ENCODE assay signal across 1 cellular context in the genomic region with DNA sequence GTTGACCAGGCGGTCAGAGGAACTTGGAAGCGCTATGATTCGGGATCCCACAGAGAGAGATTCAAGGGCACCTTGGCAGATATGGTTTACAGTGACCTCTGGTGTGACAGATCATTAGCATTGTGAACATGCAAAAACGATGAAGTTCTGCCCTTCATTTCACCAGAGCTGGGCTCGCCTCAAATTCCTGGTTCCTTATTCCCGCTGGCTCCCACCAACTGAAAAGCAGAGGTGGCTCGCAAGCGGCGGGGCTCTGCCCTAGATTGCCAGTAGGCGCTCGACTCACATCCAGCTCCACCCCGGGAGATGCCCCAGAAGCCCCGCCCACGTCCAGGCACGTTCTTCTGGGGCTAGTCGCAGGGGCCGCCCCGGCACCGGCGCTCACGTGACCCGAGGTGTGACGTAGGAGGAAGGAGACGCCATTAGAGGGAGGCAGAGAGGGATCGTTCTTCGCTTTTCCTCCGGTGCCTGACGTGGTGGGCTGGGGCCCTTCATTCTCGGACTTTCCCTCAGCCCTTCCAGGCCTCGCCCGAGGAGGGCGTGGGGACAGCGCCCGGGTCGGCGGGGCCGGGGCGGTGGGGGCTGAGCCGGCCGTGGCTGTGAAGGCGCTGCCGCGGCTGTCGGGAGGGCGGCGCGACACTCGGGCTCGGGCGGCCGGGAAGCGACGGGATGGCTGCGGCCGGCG.
TF ChIP-seq lines count a peak whose summit lies in the region.

A gene with protein sequence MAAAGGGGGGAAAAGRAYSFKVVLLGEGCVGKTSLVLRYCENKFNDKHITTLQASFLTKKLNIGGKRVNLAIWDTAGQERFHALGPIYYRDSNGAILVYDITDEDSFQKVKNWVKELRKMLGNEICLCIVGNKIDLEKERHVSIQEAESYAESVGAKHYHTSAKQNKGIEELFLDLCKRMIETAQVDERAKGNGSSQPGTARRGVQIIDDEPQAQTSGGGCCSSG (plus strand): TSS at position 403 of the 685 bp plus-strand sequence. CDS start 267 bp downstream, at position 670.

TF ChIP-seq in HepG2, 621 proteins besides CTCF, POLR2A, EP300 and RAD21 (continued from another document and continues in another):
- TF ChIP-seq ZBTB34 (CRISPR knock-in tag; IDR thresholded peaks at IDR 0.05), result peak; percentile 70
- TF ChIP-seq HOXD1 (CRISPR knock-in tag; IDR thresholded peaks at IDR 0.05), result peak; percentile 73; the same call in 1 of the 2 replicates
- peak; percentile 84 for TF ChIP-seq ELF3 (CRISPR knock-in tag; IDR thresholded peaks at IDR 0.05)
- TF ChIP-seq RCOR2 (CRISPR knock-in tag; IDR thresholded peaks at IDR 0.05), result 0 out of 2 replicates have a peak, but pooled peaks have one; percentile 26
- TF ChIP-seq MAX (IDR thresholded peaks at IDR 0.05), result peak; percentile 88
- TF ChIP-seq PTBP1 (IDR thresholded peaks at IDR 0.05; ENCODE audit: low read depth, low read length, poor library complexity, severe bottlenecking), result no peak
- peak; percentile 68 for TF ChIP-seq TBX2 (CRISPR knock-in tag; IDR thresholded peaks at IDR 0.05; ENCODE audit: borderline replicate concordance)
- TF ChIP-seq, protein P1, sequence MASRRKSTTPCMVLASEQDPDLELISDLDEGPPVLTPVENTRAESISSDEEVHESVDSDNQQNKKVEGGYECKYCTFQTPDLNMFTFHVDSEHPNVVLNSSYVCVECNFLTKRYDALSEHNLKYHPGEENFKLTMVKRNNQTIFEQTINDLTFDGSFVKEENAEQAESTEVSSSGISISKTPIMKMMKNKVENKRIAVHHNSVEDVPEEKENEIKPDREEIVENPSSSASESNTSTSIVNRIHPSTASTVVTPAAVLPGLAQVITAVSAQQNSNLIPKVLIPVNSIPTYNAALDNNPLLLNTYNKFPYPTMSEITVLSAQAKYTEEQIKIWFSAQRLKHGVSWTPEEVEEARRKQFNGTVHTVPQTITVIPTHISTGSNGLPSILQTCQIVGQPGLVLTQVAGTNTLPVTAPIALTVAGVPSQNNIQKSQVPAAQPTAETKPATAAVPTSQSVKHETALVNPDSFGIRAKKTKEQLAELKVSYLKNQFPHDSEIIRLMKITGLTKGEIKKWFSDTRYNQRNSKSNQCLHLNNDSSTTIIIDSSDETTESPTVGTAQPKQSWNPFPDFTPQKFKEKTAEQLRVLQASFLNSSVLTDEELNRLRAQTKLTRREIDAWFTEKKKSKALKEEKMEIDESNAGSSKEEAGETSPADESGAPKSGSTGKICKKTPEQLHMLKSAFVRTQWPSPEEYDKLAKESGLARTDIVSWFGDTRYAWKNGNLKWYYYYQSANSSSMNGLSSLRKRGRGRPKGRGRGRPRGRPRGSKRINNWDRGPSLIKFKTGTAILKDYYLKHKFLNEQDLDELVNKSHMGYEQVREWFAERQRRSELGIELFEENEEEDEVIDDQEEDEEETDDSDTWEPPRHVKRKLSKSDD (CRISPR knock-in tag; IDR thresholded peaks at IDR 0.05; ENCODE audit: low read depth), result peak; percentile 86
- TF ChIP-seq ZNF883 (CRISPR knock-in tag; IDR thresholded peaks at IDR 0.05; ENCODE audit: not compliant biosample characterization), result peak; percentile 34
- TF ChIP-seq NCOA1 (CRISPR knock-in tag; IDR thresholded peaks at IDR 0.05), result no peak
- TF ChIP-seq MXI1 (IDR thresholded peaks at IDR 0.05; ENCODE audit: borderline replicate concordance, low read depth, low read length), result peak; percentile 66; the same call in 1 of the 3 replicates
- no peak for TF ChIP-seq SATB2 (CRISPR knock-in tag; IDR thresholded peaks at IDR 0.05)
- TF ChIP-seq, protein P2, sequence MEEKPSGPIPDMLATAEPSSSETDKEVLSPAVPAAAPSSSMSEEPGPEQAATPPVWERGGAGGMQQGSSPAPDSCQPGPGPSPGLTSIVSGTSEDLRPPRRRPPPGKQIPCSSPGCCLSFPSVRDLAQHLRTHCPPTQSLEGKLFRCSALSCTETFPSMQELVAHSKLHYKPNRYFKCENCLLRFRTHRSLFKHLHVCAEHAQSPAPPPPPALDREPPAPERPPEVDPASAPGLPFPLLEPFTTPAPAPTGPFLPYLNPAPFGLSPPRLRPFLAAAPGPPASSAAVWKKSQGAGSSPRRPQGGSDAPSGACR (CRISPR knock-in tag; IDR thresholded peaks at IDR 0.05), result no peak
- TF ChIP-seq ZNF609 (CRISPR knock-in tag; IDR thresholded peaks at IDR 0.05; ENCODE audit: borderline replicate concordance), result peak; percentile 58; the same call in 1 of the 2 replicates
- peak; percentile 76; the same call in 1 of the 2 replicates for TF ChIP-seq NFKB2 (CRISPR knock-in tag; IDR thresholded peaks at IDR 0.05; ENCODE audit: borderline replicate concordance)
- peak; percentile 71 for TF ChIP-seq ZSCAN31 (CRISPR knock-in tag; IDR thresholded peaks at IDR 0.05; ENCODE audit: low read depth)
- no peak for TF ChIP-seq ATF7 (IDR thresholded peaks at IDR 0.05)
- TF ChIP-seq ATF7 (CRISPR knock-in tag; IDR thresholded peaks at IDR 0.05), result 0 out of 2 replicates have a peak, but pooled peaks have one; percentile 46
- TF ChIP-seq HMGXB4 (CRISPR knock-in tag; IDR thresholded peaks at IDR 0.05; ENCODE audit: borderline replicate concordance in 1 of 2, low read depth in 1 of 2), result peak; percentile 75; a peak in 2 of 4 replicates
- TF ChIP-seq DNMT3B (CRISPR knock-in tag; conservative IDR thresholded peaks at IDR 0.05), result no peak
- TF ChIP-seq ZNF33B (CRISPR knock-in tag; IDR thresholded peaks at IDR 0.05), result 0 out of 2 replicates have a peak, but pooled peaks have one; percentile 59
- TF ChIP-seq, protein P3, sequence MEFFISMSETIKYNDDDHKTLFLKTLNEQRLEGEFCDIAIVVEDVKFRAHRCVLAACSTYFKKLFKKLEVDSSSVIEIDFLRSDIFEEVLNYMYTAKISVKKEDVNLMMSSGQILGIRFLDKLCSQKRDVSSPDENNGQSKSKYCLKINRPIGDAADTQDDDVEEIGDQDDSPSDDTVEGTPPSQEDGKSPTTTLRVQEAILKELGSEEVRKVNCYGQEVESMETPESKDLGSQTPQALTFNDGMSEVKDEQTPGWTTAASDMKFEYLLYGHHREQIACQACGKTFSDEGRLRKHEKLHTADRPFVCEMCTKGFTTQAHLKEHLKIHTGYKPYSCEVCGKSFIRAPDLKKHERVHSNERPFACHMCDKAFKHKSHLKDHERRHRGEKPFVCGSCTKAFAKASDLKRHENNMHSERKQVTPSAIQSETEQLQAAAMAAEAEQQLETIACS (CRISPR knock-in tag; IDR thresholded peaks at IDR 0.05), result no peak
- 0 out of 2 replicates have a peak, but pooled peaks have one; percentile 31 for TF ChIP-seq ZBTB7B (CRISPR knock-in tag; IDR thresholded peaks at IDR 0.05)
- no peak for TF ChIP-seq ZNF761 (CRISPR knock-in tag; conservative IDR thresholded peaks at IDR 0.05)
- no peak for TF ChIP-seq SSRP1 (CRISPR knock-in tag; IDR thresholded peaks at IDR 0.05)
- TF ChIP-seq ATF7-NPFF (CRISPR knock-in tag; IDR thresholded peaks at IDR 0.05; ENCODE audit: low read depth), result 0 out of 2 replicates have a peak, but pooled peaks have one; percentile 29
